10 cellular contexts compared by ENCODE assay signal in genomic region chr15:92801774-92802464, GRCh38.
DNase-seq lines count a peak whose midpoint lies in the region; ATAC-seq and TF ChIP-seq lines count a peak whose summit lies in the region.
"Had no signal": no experiment of that assay in that cellular context is flagged by ENCODE, and none has a peak within 500 bp of the region (broad histone marks: within the 10 kb centered on the region; RNA-seq: fewer than 3 reads in every experiment).

No MANE protein-coding gene starts in this region.

- peak overlapping the region; percentile 99 for H2AK5ac ChIP-seq in trophoblast cell (ENCODE audit: low read length)

- no peaks in the 10 kb centered on the region for H3K36me3 ChIP-seq in Panc1 (ENCODE audit: control insufficient read depth, insufficient read depth, low read length)
- no peaks in the 10 kb centered on the region for H3K36me3 ChIP-seq in trophoblast cell (ENCODE audit: control insufficient read depth in 1 of 2, insufficient read depth in 2 of 2, low read length in 2 of 2)
- no peaks in the 10 kb centered on the region for H3K36me3 ChIP-seq in naive thymus-derived CD4-positive, alpha-beta T cell (ENCODE audit: control insufficient read depth in 2 of 3, insufficient read depth in 3 of 3, low read length in 3 of 3)
- H3K36me3 ChIP-seq: pancreas had no signal

- intact Hi-C loops in Panc1 (cut with micrococcal nuclease; ENCODE audit: unreplicated experiment): no loop called here
- intact Hi-C loops in naive thymus-derived CD4-positive, alpha-beta T cell (cut with micrococcal nuclease): no loop called here

- peaks cover 4% of the 10 kb centered on the region for H3K79me2 ChIP-seq in trophoblast cell (ENCODE audit: control insufficient read depth, insufficient read depth, low read length, poor library complexity)

- no peak for TF ChIP-seq CTCF in Panc1 (IDR thresholded peaks at IDR 0.05)

- H3K27me3 ChIP-seq in Panc1 (ENCODE audit: control insufficient read depth, insufficient read depth, low read length) (no peaks in the 10 kb centered on the region), trophoblast cell (ENCODE audit: insufficient read depth, low read length) (no peaks in the 10 kb centered on the region)
- H3K27me3 ChIP-seq in naive thymus-derived CD4-positive, alpha-beta T cell (ENCODE audit: control insufficient read depth in 2 of 2, insufficient read depth in 2 of 2, low read length in 2 of 2): no peaks in the 10 kb centered on the region
- H3K27me3 ChIP-seq: pancreas had no signal

- peak overlapping the region in 4 of 10 donors; percentile 8 to 72 (median 34) for H3K27ac Mint-ChIP-seq in naive thymus-derived CD8-positive, alpha-beta T cell
- H3K27ac Mint-ChIP-seq in naive thymus-derived CD4-positive, alpha-beta T cell: peak overlapping the region in 1 of 9 donors; percentile 68

- H2AFZ ChIP-seq in trophoblast cell (ENCODE audit: insufficient read depth, low read length, poor library complexity): peak overlapping the region; percentile 80

- H3K9ac ChIP-seq in trophoblast cell (ENCODE audit: low read length): no peak overlapping the region

- peak overlapping the region; percentile 97 for H4K91ac ChIP-seq in trophoblast cell (ENCODE audit: low read depth, low read length)

- peak overlapping the region; percentile 85 for H3K18ac ChIP-seq in trophoblast cell (ENCODE audit: low read length)

- no peaks in the 10 kb centered on the region for H3K9me3 ChIP-seq in Panc1 (ENCODE audit: control insufficient read depth, insufficient read depth, low read depth, low read length)
- H3K9me3 ChIP-seq in trophoblast cell (ENCODE audit: insufficient read depth, low read depth, low read length): no peaks in the 10 kb centered on the region
- H3K9me3 ChIP-seq in naive thymus-derived CD4-positive, alpha-beta T cell (ENCODE audit: control insufficient read depth in 2 of 3, low read length in 3 of 3): no peaks in the 10 kb centered on the region
- H3K9me3 ChIP-seq: pancreas had no signal

- H3K79me1 ChIP-seq in trophoblast cell (ENCODE audit: low read length): peaks cover 24% of the 10 kb centered on the region

- peak overlapping the region; percentile 98 for H2BK5ac ChIP-seq in trophoblast cell (ENCODE audit: low read depth, low read length, poor library complexity)

- no peaks in the 10 kb centered on the region for H3K36me3 Mint-ChIP-seq in naive thymus-derived CD8-positive, alpha-beta T cell
- peaks cover 0 to 12% (median 0%) of the 10 kb centered on the region in 5 donors for H3K36me3 Mint-ChIP-seq in naive thymus-derived CD4-positive, alpha-beta T cell

- H2BK120ac ChIP-seq in trophoblast cell (ENCODE audit: insufficient read depth, low read length, poor library complexity): peak overlapping the region; percentile 99

- CTCF ChIA-PET in Panc1 (lab: Charles Lee): interaction anchor here (0.9 kb wide), 1 partner anchor 113 kb away, joined by 4 read pairs; no protein-coding TSS in a partner anchor
- CTCF ChIA-PET in naive thymus-derived CD4-positive, alpha-beta T cell (lab: Charles Lee): interaction anchor here (0.7 to 1.1 kb wide), 3 partner anchors 11 to 119 kb away, joined by 4 read pairs; no protein-coding TSS in a partner anchor

- H3K4me3 ChIP-seq in Panc1 (ENCODE audit: low read depth in 2 of 2, low read length in 2 of 2) (no peak overlapping the region), trophoblast cell (ENCODE audit: low read depth, low read length) (no peak overlapping the region)
- H3K4me3 ChIP-seq in naive thymus-derived CD4-positive, alpha-beta T cell (ENCODE audit: low read length): no peak overlapping the region
- H3K4me3 ChIP-seq: pancreas had no signal

- WGBS in trophoblast cell (ENCODE audit: extremely low coverage, insufficient coverage, insufficient read length): no CpG with 5 or more reads among the region's 5 CpGs

- H2BK12ac ChIP-seq in trophoblast cell (ENCODE audit: low read length): peak overlapping the region; percentile 99

- peak overlapping the region; percentile 95 for H3K14ac ChIP-seq in trophoblast cell (ENCODE audit: low read length)

- no peak overlapping the region for H3K23ac ChIP-seq in trophoblast cell (ENCODE audit: low read length)

- H3K4me1 ChIP-seq in Panc1 (ENCODE audit: control insufficient read depth, insufficient read depth, low read length) (peaks cover 52% of the 10 kb centered on the region), trophoblast cell (ENCODE audit: control insufficient read depth in 1 of 2, insufficient read depth in 2 of 2, low read length in 2 of 2) (peaks cover 11 to 16% of the 10 kb centered on the region in 2 experiments)
- peaks cover 3 to 4% of the 10 kb centered on the region in 2 donors for H3K4me1 ChIP-seq in naive thymus-derived CD4-positive, alpha-beta T cell (ENCODE audit: control insufficient read depth in 2 of 2, insufficient read depth in 2 of 2, low read length in 2 of 2)

- no peaks in the 10 kb centered on the region for H3K9me3 Mint-ChIP-seq in naive thymus-derived CD8-positive, alpha-beta T cell
- H3K9me3 Mint-ChIP-seq in naive thymus-derived CD4-positive, alpha-beta T cell: no peaks in the 10 kb centered on the region

- peak overlapping the region; percentile 98 for H3K4ac ChIP-seq in trophoblast cell (ENCODE audit: low read depth, low read length)

- DNase-seq in ELF-1 (ENCODE audit: low read depth, low spot score): peak; percentile 41
- DNase-seq in Panc1 (ENCODE audit: low read depth, low spot score): no peak
- peak; percentile 81 for DNase-seq in fibroblast of gingiva (ENCODE audit: low read depth)
- DNase-seq in trophoblast cell: peak; percentile 84 to 89
- DNase-seq in NCI-H2029 (lab: John Stamatoyannopoulos, UW): no peak
- no peak for DNase-seq in naive thymus-derived CD8-positive, alpha-beta T cell
- DNase-seq in NCI-H2171 treated with DMSO at 0.1 percent for 48 hours (lab: John Stamatoyannopoulos, UW): no peak
- no peak for DNase-seq in naive thymus-derived CD4-positive, alpha-beta T cell
- DNase-seq: activated gamma-delta T cell treated with Interleukin-2 at 50 U/mL for 16 hours had no signal

- no TSS peak for BruUV-seq in Panc1 (replicated peaks; lab: Mats Ljungman, UMichigan)

- no peak overlapping the region for H3K4me3 Mint-ChIP-seq in naive thymus-derived CD8-positive, alpha-beta T cell
- H3K4me3 Mint-ChIP-seq in naive thymus-derived CD4-positive, alpha-beta T cell: no peak overlapping the region

- peak overlapping the region; percentile 92 for H4K8ac ChIP-seq in trophoblast cell (ENCODE audit: low read depth, low read length)

- peaks cover 6 to 15% (median 8%) of the 10 kb centered on the region in 4 donors for H3K4me1 Mint-ChIP-seq in naive thymus-derived CD8-positive, alpha-beta T cell
- peaks cover 13 to 48% (median 22%) of the 10 kb centered on the region in 7 donors for H3K4me1 Mint-ChIP-seq in naive thymus-derived CD4-positive, alpha-beta T cell

- H3K4me2 ChIP-seq in trophoblast cell (ENCODE audit: low read length): peak overlapping the region; percentile 29

- peak overlapping the region; percentile 73 for H4K12ac ChIP-seq in trophoblast cell (ENCODE audit: low read depth, low read length)

- H3K27me3 Mint-ChIP-seq in naive thymus-derived CD8-positive, alpha-beta T cell: no peaks in the 10 kb centered on the region
- no peaks in the 10 kb centered on the region for H3K27me3 Mint-ChIP-seq in naive thymus-derived CD4-positive, alpha-beta T cell

- POLR2A ChIA-PET in Panc1 (lab: Charles Lee): interaction anchor here (0.5 to 2.0 kb wide), 6 partner anchors 10 to 131 kb away, joined by 3 to 22 read pairs (median 8); no protein-coding TSS in a partner anchor
- POLR2A ChIA-PET in naive thymus-derived CD8-positive, alpha-beta T cell (lab: Charles Lee): interaction anchor here (0.7 to 14.5 kb wide), 4 partner anchors 67 to 107 kb away, joined by 5 to 681 read pairs (median 6); partner anchors contain the start of gene CHD2
- POLR2A ChIA-PET in naive thymus-derived CD4-positive, alpha-beta T cell (lab: Charles Lee): interaction anchor here (0.5 to 3.2 kb wide), 9 partner anchors 79 to 725 kb away, joined by 3 to 17 read pairs (median 3); no protein-coding TSS in a partner anchor

- in situ Hi-C loops in Panc1 (cut with HindIII; ENCODE audit: low pct_unique_long_range_greater_than_20kb, low sequenced_read_pairs): no loop called here

- H3K27ac ChIP-seq in Panc1 (ENCODE audit: low read length): peak overlapping the region; percentile 100
- H3K27ac ChIP-seq in trophoblast cell (ENCODE audit: low read depth, low read length): peak overlapping the region; percentile 88
- H3K27ac ChIP-seq in naive thymus-derived CD4-positive, alpha-beta T cell (ENCODE audit: low read depth, low read length): no peak overlapping the region

- no peak for ATAC-seq in Panc1
- ATAC-seq in naive thymus-derived CD8-positive, alpha-beta T cell: no peak
- ATAC-seq in naive thymus-derived CD4-positive, alpha-beta T cell: no peak

Comparison
In these comparisons a context has a peak if more than half of its experiments do, and no peak if none do; other contexts are left out.
1. DNase-seq: peak in ELF-1 (single experiment), fibroblast of gingiva (single experiment) and trophoblast cell (2 of 2); none in Panc1 (single experiment), NCI-H2029 (single experiment), naive thymus-derived CD8-positive, alpha-beta T cell (0 of 10), NCI-H2171 treated with DMSO at 0.1 percent for 48 hours (single experiment) and naive thymus-derived CD4-positive, alpha-beta T cell (0 of 9).